ENCODE assay signal across 21 cellular contexts in the genomic region with DNA sequence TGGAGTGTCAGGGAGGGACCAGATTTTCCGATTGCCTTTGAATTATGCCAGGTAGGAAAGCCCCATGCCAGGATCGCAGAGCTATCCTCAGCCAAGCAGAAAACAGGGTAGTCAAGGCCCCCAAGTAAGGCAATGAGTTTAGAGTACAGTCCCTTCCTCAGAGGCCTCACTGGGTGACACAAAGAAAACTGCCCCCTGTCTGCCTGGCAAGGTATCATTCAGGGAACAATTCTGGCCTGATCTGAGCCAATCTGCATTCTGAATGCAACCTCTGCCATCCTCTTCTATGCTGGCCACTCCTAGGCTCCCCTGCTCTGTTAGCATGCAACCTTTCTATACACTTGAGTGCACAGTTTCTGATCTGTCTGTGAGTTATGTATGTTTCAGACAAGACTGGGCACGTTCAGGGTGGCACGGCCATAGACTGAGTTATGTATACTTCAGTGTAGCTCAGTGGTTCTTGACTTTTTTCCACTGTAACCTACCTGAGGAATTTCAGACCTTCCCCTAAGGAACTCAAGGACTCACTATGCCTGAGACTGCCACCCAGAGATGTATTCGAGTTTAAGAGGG.
DNase-seq lines count a peak whose midpoint lies in the region; ATAC-seq and TF ChIP-seq lines count a peak whose summit lies in the region.
"Had no signal": no experiment of that assay in that cellular context is flagged by ENCODE, and none has a peak within 500 bp of the region (broad histone marks: within the 10 kb centered on the region; RNA-seq: fewer than 3 reads in every experiment).

No MANE protein-coding gene starts in this region.

- TF ChIP-seq CTCF in GM12873 (IDR thresholded peaks at IDR 0.05; ENCODE audit: insufficient read depth, low read depth, low read length, missing control alignments) (peak; percentile 7), WERI-Rb-1 (IDR thresholded peaks at IDR 0.05; ENCODE audit: low read depth, low read length) (peak; percentile 26; the same call in 1 of the 2 replicates), uterus (IDR thresholded peaks at IDR 0.05) (no peak)

- H3K27ac ChIP-seq in WERI-Rb-1: no peak overlapping the region
- no peak overlapping the region for H3K27ac ChIP-seq in uterus
- H3K27ac ChIP-seq: brain microvascular endothelial cell, colonic mucosa, GM23248, thoracic aorta had no signal

- no peak for TF ChIP-seq POLR2A in uterus (IDR thresholded peaks at IDR 0.05)

- H3K4me3 ChIP-seq in WERI-Rb-1 (ENCODE audit: low read depth, low read length): no peak overlapping the region
- H3K4me3 ChIP-seq in uterus: no peak overlapping the region
- H3K4me3 ChIP-seq: colonic mucosa, GM23248, thoracic aorta had no signal

- no peak for ATAC-seq in HG03159 (IDR thresholded peaks at IDR 0.05; ENCODE audit: unreplicated experiment)
- ATAC-seq: effector memory CD8-positive, alpha-beta T cell; stimulated activated naive B cell treated with anti-CD40 and anti-IgM and Interleukin-4, amounts not matched to agents 10 μg/mL and 1 μg/mL and 100 μg/mL, for 72 hours had no signal

- H3K27me3 ChIP-seq in WERI-Rb-1 (ENCODE audit: insufficient read depth, low read depth, severe bottlenecking): no peaks in the 10 kb centered on the region
- H3K27me3 ChIP-seq in uterus: no peaks in the 10 kb centered on the region
- H3K27me3 ChIP-seq: brain microvascular endothelial cell, colonic mucosa had no signal

- no peaks in the 10 kb centered on the region for H3K36me3 ChIP-seq in WERI-Rb-1
- no peaks in the 10 kb centered on the region for H3K36me3 ChIP-seq in uterus
- H3K36me3 ChIP-seq: brain microvascular endothelial cell, colonic mucosa, thoracic aorta had no signal

- no peaks in the 10 kb centered on the region for H3K9me3 ChIP-seq in WERI-Rb-1 (ENCODE audit: severe bottlenecking)
- H3K9me3 ChIP-seq in uterus: no peaks in the 10 kb centered on the region
- H3K9me3 ChIP-seq: colonic mucosa, SK-N-SH, thoracic aorta had no signal

- DNase-seq in NCI-H1105 (lab: John Stamatoyannopoulos, UW) (peak; percentile 55), WERI-Rb-1 (no peak), iPS-NIHi7 (ENCODE audit: extremely low spot score) (peak; percentile 48), uterus (no peak), MV-4-11 (lab: John Stamatoyannopoulos, UW) (no peak)
- DNase-seq: activated CD4-positive, alpha-beta memory T cell treated with anti-CD3 and anti-CD28 coated beads for 36 hours; activated gamma-delta T cell treated with Interleukin-2 at 50 U/mL for 16 hours; brain microvascular endothelial cell; CD4-positive, CD25-positive, alpha-beta regulatory T cell; DND-41; effector memory CD8-positive, alpha-beta T cell; GM23248; NCI-H1694 treated with DMSO at 0.1 percent for 48 hours; SK-N-SH; small intestine; stimulated activated CD4-positive, alpha-beta T cell treated with anti-CD3 and anti-CD28 coated beads, Interleukin-2, amount 100 ng/mL, for 48 hours; stimulated activated naive B cell treated with anti-CD40 and anti-IgM and Interleukin-4, amounts not matched to agents 10 μg/mL and 1 μg/mL and 100 μg/mL, for 72 hours had no signal

- no peaks in the 10 kb centered on the region for H3K4me1 ChIP-seq in uterus
- H3K4me1 ChIP-seq: colonic mucosa had no signal

- intact Hi-C loops in uterus (cut with DNase I; ENCODE audit: low total_unique reads): no loop called here

Comparison
In these comparisons a context has a peak if more than half of its experiments do, and no peak if none do; other contexts are left out.
1. CTCF ChIP-seq: peak in GM12873 (single experiment) and WERI-Rb-1 (single experiment); none in uterus (0 of 4).
2. DNase-seq: peak in NCI-H1105 (single experiment) and iPS-NIHi7 (single experiment); none in WERI-Rb-1 (single experiment), uterus (0 of 2) and MV-4-11 (single experiment).